Comparison of ENCODE assay signal across 24 cellular contexts in the genomic region with DNA sequence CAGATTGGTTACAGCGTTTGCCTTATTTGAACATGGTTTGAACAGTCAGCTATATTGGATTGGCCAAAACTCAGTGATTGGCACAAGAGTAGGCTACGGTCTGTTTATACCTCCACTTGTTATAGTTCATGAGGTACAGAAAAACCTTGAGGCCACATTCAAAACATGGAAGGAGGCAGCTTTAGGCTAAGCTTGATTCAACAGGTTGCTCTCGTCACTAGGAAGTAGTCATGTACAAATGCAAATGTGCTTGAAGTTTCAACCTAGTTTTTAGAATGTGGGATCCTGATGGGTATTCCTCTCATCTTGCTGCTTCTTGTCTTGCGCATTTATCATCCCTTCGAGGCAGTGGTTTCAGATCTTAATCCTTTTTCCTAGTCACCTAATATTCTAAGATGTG.
"Had no signal": no experiment of that assay in that cellular context is flagged by ENCODE, and none has a peak within 500 bp of the region (broad histone marks: within the 10 kb centered on the region; RNA-seq: fewer than 3 reads in every experiment).

No MANE protein-coding gene starts in this region.

- H3K4me3 Mint-ChIP-seq: dendritic cell treated with granulocyte-macrophage colony-stimulating factor and Interleukin-4, amounts not matched to agents 40 ng/mL and 50 ng/mL, for 4 days; effector memory CD8-positive, alpha-beta T cell; endodermal cell had no signal

- H3K4me1 ChIP-seq: colonic mucosa, esophagus muscularis mucosa, esophagus squamous epithelium, foreskin keratinocyte, gastrocnemius medialis, gastroesophageal sphincter, heart left ventricle, heart right ventricle had no signal

- H3K36me3 ChIP-seq: colonic mucosa, esophagus muscularis mucosa, esophagus squamous epithelium, gastroesophageal sphincter, heart right ventricle had no signal

- ATAC-seq: effector memory CD8-positive, alpha-beta T cell; esophagus mucosa; foreskin keratinocyte; gastrocnemius medialis; gastroesophageal sphincter; heart left ventricle; heart right ventricle had no signal

- H3K4me3 ChIP-seq: colonic mucosa, coronary artery, dorsolateral prefrontal cortex, esophagus muscularis mucosa, esophagus squamous epithelium, gastrocnemius medialis, gastroesophageal sphincter, heart left ventricle, heart right ventricle had no signal

- H3K27ac ChIP-seq: colonic mucosa, coronary artery, dorsolateral prefrontal cortex, epithelial cell of prostate, esophagus muscularis mucosa, esophagus squamous epithelium, foreskin keratinocyte, gastrocnemius medialis, gastroesophageal sphincter, heart left ventricle, heart right ventricle had no signal

- H3K9me3 Mint-ChIP-seq: effector memory CD8-positive, alpha-beta T cell; endodermal cell had no signal

- DNase-seq: colonic mucosa; cortex of kidney; dermis blood vessel endothelial cell; dorsolateral prefrontal cortex; effector CD4-positive, alpha-beta T cell; effector CD8-positive, alpha-beta T cell; effector memory CD4-positive, alpha-beta T cell; effector memory CD8-positive, alpha-beta T cell; endodermal cell; erythroblast; esophagus squamous epithelium; foreskin fibroblast; foreskin keratinocyte; foreskin melanocyte; gastrocnemius medialis; glutamatergic neuron; heart left ventricle; heart right ventricle had no signal

- H3K27ac Mint-ChIP-seq: dendritic cell treated with granulocyte-macrophage colony-stimulating factor and Interleukin-4, amounts not matched to agents 40 ng/mL and 50 ng/mL, for 4 days; effector memory CD8-positive, alpha-beta T cell; endodermal cell had no signal

- H3K27me3 ChIP-seq: colonic mucosa, dorsolateral prefrontal cortex, esophagus muscularis mucosa, esophagus squamous epithelium, foreskin keratinocyte, gastrocnemius medialis, gastroesophageal sphincter, heart left ventricle, heart right ventricle had no signal

- H3K9me3 ChIP-seq: colonic mucosa, esophagus muscularis mucosa, esophagus squamous epithelium, gastrocnemius medialis had no signal

- H3K27me3 Mint-ChIP-seq: dendritic cell treated with granulocyte-macrophage colony-stimulating factor and Interleukin-4, amounts not matched to agents 40 ng/mL and 50 ng/mL, for 4 days; effector memory CD8-positive, alpha-beta T cell had no signal
